In genomic region chr2:196360650-196361049, GRCh38 we compare ENCODE assay signal across 1 cellular context.
TF ChIP-seq lines count a peak whose summit lies in the region.

No MANE protein-coding gene starts in this region.

TF ChIP-seq in HepG2, 621 proteins besides CTCF, POLR2A, EP300 and RAD21:
- no peak for TF ChIP-seq PRDM15 (CRISPR knock-in tag; IDR thresholded peaks at IDR 0.05)
TF ChIP-seq in HepG2: peak in this region for 0.
